ENCODE assay signal across 8 cellular contexts in genomic region chrX:53093748-53094583, GRCh38. TPM values are rescaled to one million over a fixed set of nuclear protein-coding genes. Genes with fewer than 3 reads are reported as not detected.
DNase-seq lines count a peak whose midpoint lies in the region; ATAC-seq and TF ChIP-seq lines count a peak whose summit lies in the region.

Gene KANTR (plus strand): TSS chrX:53094142. CDS start chrX:53124273, 30,131 bp downstream.

- H3K27me3 ChIP-seq in RWPE2 (ENCODE audit: insufficient read depth, poor library complexity, severe bottlenecking): no peaks in the 10 kb centered on the region

- H3K9me3 ChIP-seq in RWPE2 (ENCODE audit: severe bottlenecking): no peaks in the 10 kb centered on the region

- H3K4me1 Mint-ChIP-seq in natural killer cell: peaks cover 10 to 18% of the 10 kb centered on the region in 2 donors
- peaks cover 18% of the 10 kb centered on the region for H3K4me1 Mint-ChIP-seq in stimulated activated naive CD8-positive, alpha-beta T cell treated with anti-CD3 and anti-CD28 coated beads, Interleukin-15, amount 100 ng/mL, for 72 hours

- ATAC-seq in RWPE2 (ENCODE audit: low read depth): peak; percentile 87
- peak; percentile 78 to 90 (median 82) for ATAC-seq in natural killer cell
- peak; percentile 89 for ATAC-seq in stimulated activated naive CD8-positive, alpha-beta T cell treated with anti-CD3 and anti-CD28 coated beads, Interleukin-15, amount 100 ng/mL, for 72 hours

- peak within 1 kb of the TSS; percentile 85 for H3K4me3 ChIP-seq in LNCaP clone FGC (ENCODE audit: low read depth, low read length)
- peak within 1 kb of the TSS; percentile 62 for H3K4me3 ChIP-seq in RWPE2 (ENCODE audit: severe bottlenecking)
- H3K4me3 ChIP-seq in fibroblast of pulmonary artery (replicated peaks; ENCODE audit: low read depth, low read length): peak within 1 kb of the TSS; percentile 73

- no peaks in the 10 kb centered on the region for H3K4me1 ChIP-seq in RWPE2 (ENCODE audit: insufficient read depth, poor library complexity, severe bottlenecking)

- H3K36me3 ChIP-seq in RWPE2 (ENCODE audit: low read depth): no peaks in the 10 kb centered on the region

- H3K27ac Mint-ChIP-seq in natural killer cell: peak within 1 kb of the TSS; percentile 73 to 80
- H3K27ac Mint-ChIP-seq in stimulated activated naive CD8-positive, alpha-beta T cell treated with anti-CD3 and anti-CD28 coated beads, Interleukin-15, amount 100 ng/mL, for 72 hours: peak within 1 kb of the TSS; percentile 88 to 96

- H3K27me3 Mint-ChIP-seq in natural killer cell (ENCODE audit: low read depth in 2 of 2): no peaks in the 10 kb centered on the region
- no peaks in the 10 kb centered on the region for H3K27me3 Mint-ChIP-seq in stimulated activated naive CD8-positive, alpha-beta T cell treated with anti-CD3 and anti-CD28 coated beads, Interleukin-15, amount 100 ng/mL, for 72 hours

- intact Hi-C loops in natural killer cell (cut with micrococcal nuclease): loop anchor here (1.0 kb wide), 1 partner anchor 23 kb away; no protein-coding TSS in a partner anchor

- peak within 1 kb of the TSS; percentile 76 for H3K27ac ChIP-seq in RWPE2 (ENCODE audit: poor library complexity, severe bottlenecking)

- peak within 1 kb of the TSS; percentile 87 for H3K4me3 Mint-ChIP-seq in natural killer cell
- H3K4me3 Mint-ChIP-seq in stimulated activated naive CD8-positive, alpha-beta T cell treated with anti-CD3 and anti-CD28 coated beads, Interleukin-15, amount 100 ng/mL, for 72 hours: peak within 1 kb of the TSS; percentile 84 to 87

- DNase-seq in EH (ENCODE audit: low read depth) (peak; percentile 96), GOT3 (lab: John Stamatoyannopoulos, UW) (peak; percentile 22), LNCaP clone FGC (ENCODE audit: low read depth) (peak; percentile 86), RWPE2 (ENCODE audit: low spot score) (peak; percentile 85), fibroblast of pulmonary artery (ENCODE audit: low read depth) (peak; percentile 94), natural killer cell (peak; percentile 68)
- peak; percentile 73 for DNase-seq in activated effector memory CD4-positive, alpha-beta T cell treated with Interleukin-2 at 50 U/mL for 16 hours
- DNase-seq in stimulated activated naive CD8-positive, alpha-beta T cell treated with anti-CD3 and anti-CD28 coated beads, Interleukin-15, amount 100 ng/mL, for 72 hours: peak; percentile 78 to 84

- no peaks in the 10 kb centered on the region for H3K36me3 Mint-ChIP-seq in natural killer cell

- H3K9me3 Mint-ChIP-seq in natural killer cell: no peaks in the 10 kb centered on the region
- H3K9me3 Mint-ChIP-seq in stimulated activated naive CD8-positive, alpha-beta T cell treated with anti-CD3 and anti-CD28 coated beads, Interleukin-15, amount 100 ng/mL, for 72 hours: no peaks in the 10 kb centered on the region

- 0 out of 2 replicates have a peak, but pooled peaks have one; percentile 4 for TF ChIP-seq CTCF in LNCaP clone FGC (IDR thresholded peaks at IDR 0.05; ENCODE audit: control insufficient read depth, extremely low read depth, insufficient read depth)
- no peak for TF ChIP-seq CTCF in RWPE2 (IDR thresholded peaks at IDR 0.05; ENCODE audit: poor library complexity, severe bottlenecking)
- no peak for TF ChIP-seq CTCF in fibroblast of pulmonary artery (IDR thresholded peaks at IDR 0.05; ENCODE audit: low read length, missing control alignments)
- TF ChIP-seq CTCF in natural killer cell (IDR thresholded peaks at IDR 0.05): no peak

RNA-seq across cellular contexts. Expression of gene KANTR, which starts in this region (rescaled TPM):
- 10 to 100 TPM; 15.1 to 18.1 (median 17.1) TPM for total RNA-seq in natural killer cell

Comparison
In these comparisons a context has a peak if more than half of its experiments do, and no peak if none do; other contexts are left out.
1. Peak in every context shown above with its lines: DNase-seq, ATAC-seq, H3K4me3 ChIP-seq and H3K27ac ChIP-seq.
2. DNase-seq: peak in every context shown above with its lines; median percentile 96 in EH; 94 in fibroblast of pulmonary artery; 86 in LNCaP clone FGC; 85 in RWPE2; 81 in stimulated activated naive CD8-positive, alpha-beta T cell treated with anti-CD3 and anti-CD28 coated beads, Interleukin-15, amount 100 ng/mL, for 72 hours; 73 in activated effector memory CD4-positive, alpha-beta T cell treated with Interleukin-2 at 50 U/mL for 16 hours; 68 in natural killer cell; 22 in GOT3.